9 cellular contexts compared by ENCODE assay signal in the genomic region with DNA sequence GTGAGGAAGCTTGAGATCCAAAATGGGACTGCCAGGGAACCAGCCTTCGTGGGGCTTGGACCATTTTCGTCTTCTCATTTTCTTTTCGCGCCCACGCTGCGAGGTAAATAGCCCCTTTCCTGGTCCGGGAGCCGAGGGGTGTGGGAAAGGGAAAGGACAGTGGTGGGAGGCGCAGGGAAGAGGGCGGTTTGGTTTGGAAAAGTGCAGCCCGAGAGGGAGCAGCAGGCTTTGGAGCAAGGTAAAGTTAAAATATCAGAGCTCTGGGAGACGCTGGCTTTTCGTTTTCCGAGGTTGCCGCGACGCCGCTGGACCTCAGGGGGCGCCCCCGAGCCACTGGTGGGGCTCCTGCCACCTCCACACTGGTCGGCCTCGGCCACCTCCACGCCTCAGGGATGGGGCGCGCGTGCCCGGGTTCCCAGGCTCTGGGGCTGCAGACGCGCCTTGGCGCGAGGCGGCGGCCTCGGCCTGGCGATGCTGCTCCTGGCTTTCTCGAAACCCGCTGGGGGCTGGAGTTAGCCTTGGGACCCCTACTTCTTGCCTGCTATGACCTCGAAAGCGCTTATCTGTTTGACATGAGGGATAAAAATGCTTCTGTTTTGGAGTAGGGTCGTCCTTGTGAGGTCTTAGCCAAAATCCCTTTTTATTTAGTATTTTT. TPM values are rescaled to one million over a fixed set of nuclear protein-coding genes. Genes with fewer than 3 reads are reported as not detected.
DNase-seq lines count a peak whose midpoint lies in the region; ATAC-seq and TF ChIP-seq lines count a peak whose summit lies in the region.
"Had no signal": no experiment of that assay in that cellular context is flagged by ENCODE, and none has a peak within 500 bp of the region (broad histone marks: within the 10 kb centered on the region; RNA-seq: fewer than 3 reads in every experiment).

No MANE protein-coding gene starts in this region.

- peaks cover 0 to 54% (median 31%) of the 10 kb centered on the region in 4 donors for H3K4me1 ChIP-seq in tibial artery

- peak overlapping the region; percentile 92 to 97 for H3K27ac ChIP-seq in tibial artery
- H3K27ac ChIP-seq: SK-N-MC had no signal

- DNase-seq in EL: peak; percentile 87
- peak; percentile 9 for DNase-seq in NCI-H2227 treated with DMSO at 0.1 percent for 48 hours (lab: John Stamatoyannopoulos, UW)
- DNase-seq in epithelial cell of esophagus (ENCODE audit: low read depth): peak; percentile 72
- no peak for DNase-seq in memory B cell (ENCODE audit: low spot score in 2 of 2)
- DNase-seq in tibial artery: peak; percentile 85 to 94
- DNase-seq in DMS79 (lab: John Stamatoyannopoulos, UW): no peak
- no peak for DNase-seq in CD14-positive monocyte (ENCODE audit: low spot score)

- H3K4me3 Mint-ChIP-seq in memory B cell (peak overlapping the region; percentile 56), CD14-positive monocyte (peak overlapping the region in 1 of 2 donors; percentile 87)

- H3K27ac Mint-ChIP-seq in memory B cell: no peak overlapping the region
- H3K27ac Mint-ChIP-seq in CD14-positive monocyte: peak overlapping the region in 1 of 7 donors; percentile 15

- TF ChIP-seq CTCF in epithelial cell of esophagus (IDR thresholded peaks at IDR 0.05; ENCODE audit: insufficient read depth, low read depth, low read length, missing control alignments): peak; percentile 60
- TF ChIP-seq CTCF in tibial artery (IDR thresholded peaks at IDR 0.05): peak; percentile 86 to 93
- no peak for TF ChIP-seq CTCF in CD14-positive monocyte (IDR thresholded peaks at IDR 0.05)

- H3K9me3 Mint-ChIP-seq in memory B cell (no peaks in the 10 kb centered on the region), CD14-positive monocyte (peaks cover 0 to 16% (median 7%) of the 10 kb centered on the region in 7 donors)

- no peaks in the 10 kb centered on the region for H3K36me3 ChIP-seq in tibial artery

- H3K36me3 Mint-ChIP-seq in memory B cell (no peaks in the 10 kb centered on the region), CD14-positive monocyte (no peaks in the 10 kb centered on the region)

- no peaks in the 10 kb centered on the region for H3K27me3 ChIP-seq in tibial artery

- ATAC-seq in memory B cell (ENCODE audit: low read depth) (peak; percentile 28), GM21423 (IDR thresholded peaks at IDR 0.05; ENCODE audit: unreplicated experiment) (no peak)

- peaks cover 11% of the 10 kb centered on the region for H3K27me3 Mint-ChIP-seq in memory B cell
- H3K27me3 Mint-ChIP-seq in CD14-positive monocyte (ENCODE audit: low read depth in 3 of 3): peaks cover 60 to 69% (median 65%) of the 10 kb centered on the region in 3 donors

- H3K4me3 ChIP-seq in epithelial cell of esophagus (ENCODE audit: low read length) (peak overlapping the region; percentile 77), tibial artery (peak overlapping the region; percentile 80 to 97)
- H3K4me3 ChIP-seq: SK-N-MC had no signal

- H3K4me1 Mint-ChIP-seq in memory B cell (peaks cover 3% of the 10 kb centered on the region), CD14-positive monocyte (peaks cover 15% of the 10 kb centered on the region)

- intact Hi-C loops in tibial artery (cut with DNase I; ENCODE audit: low total_unique reads): loop anchor here (1.0 to 10.0 kb wide), 4 partner anchors 280 to 625 kb away; no protein-coding TSS in a partner anchor
- intact Hi-C loops in CD14-positive monocyte (cut with micrococcal nuclease): no loop called here

- H3K9me3 ChIP-seq in tibial artery: no peaks in the 10 kb centered on the region

RNA-seq across cellular contexts. Expression of a gene that starts 3.2 kb away (rescaled TPM):
- not detected for polyA plus RNA-seq in CD14-positive monocyte

Comparison
In these comparisons a context has a peak if more than half of its experiments do, and no peak if none do; other contexts are left out.
1. DNase-seq: peak in EL (single experiment), NCI-H2227 treated with DMSO at 0.1 percent for 48 hours (single experiment), epithelial cell of esophagus (single experiment) and tibial artery (2 of 2); none in memory B cell (0 of 2), DMS79 (single experiment) and CD14-positive monocyte (single experiment).